In the genomic region with DNA sequence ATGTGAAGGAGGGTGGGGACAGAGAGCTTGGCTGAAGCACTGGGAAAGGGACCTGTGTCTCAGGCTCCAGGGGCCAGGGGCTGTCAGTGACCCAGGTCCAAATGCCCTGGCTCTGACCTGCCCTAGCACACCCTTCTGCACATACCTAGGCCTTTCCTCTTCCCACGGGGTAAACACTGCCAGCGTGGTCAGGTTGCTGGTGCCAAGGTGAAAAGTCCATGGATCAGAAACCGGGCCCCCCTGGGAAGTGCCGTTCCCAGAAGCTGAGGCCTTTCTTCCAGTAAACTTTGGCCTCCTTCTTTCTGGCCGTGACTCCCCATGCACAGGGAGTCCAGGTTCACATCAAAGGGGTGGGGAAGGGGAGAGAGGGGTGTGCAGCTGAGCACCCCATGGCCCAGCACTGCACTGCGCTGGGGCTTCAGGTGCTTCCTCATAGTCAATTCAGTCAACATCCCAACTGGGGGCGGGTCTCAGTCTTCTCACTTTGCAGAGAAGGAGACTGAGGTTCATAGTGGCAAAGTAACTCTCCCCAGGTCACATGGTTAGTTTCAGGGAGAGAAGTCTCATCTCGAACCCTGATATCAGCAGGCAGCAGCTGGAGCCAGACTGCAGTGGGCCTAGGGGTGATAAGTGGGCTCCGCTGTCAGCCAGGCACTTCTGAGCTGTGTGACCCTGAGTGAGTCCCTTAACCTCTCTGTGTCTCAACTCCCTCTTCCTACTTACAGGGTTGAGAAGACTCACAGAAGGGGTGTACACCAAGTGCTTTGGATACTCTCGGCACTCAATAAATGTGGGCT, we compare ENCODE assay signal across 33 cellular contexts. TPM values are rescaled to one million over a fixed set of nuclear protein-coding genes. Genes with fewer than 3 reads are reported as not detected.
"Had no signal": no experiment of that assay in that cellular context is flagged by ENCODE, and none has a peak within 500 bp of the region (broad histone marks: within the 10 kb centered on the region; RNA-seq: fewer than 3 reads in every experiment).

No MANE protein-coding gene starts in this region.

- DNase-seq: activated CD4-positive, alpha-beta T cell treated with anti-CD3 and anti-CD28 coated beads for 1 hour; activated CD4-positive, alpha-beta T cell treated with anti-CD3 and anti-CD28 coated beads for 48 hours; activated CD4-positive, CD25-positive, alpha-beta regulatory T cell; activated CD8-positive, alpha-beta T cell treated with anti-CD3 and anti-CD28 coated beads for 36 hours; activated gamma-delta T cell; activated naive CD4-positive, alpha-beta T cell treated with Interleukin-2 at 50 U/mL for 16 hours; activated naive CD8-positive, alpha-beta T cell treated with anti-CD3 and anti-CD28 coated beads, Interleukin-2, amount 10 ng/mL, durations not matched to agents 7 days and 5 days; activated T-cell treated with anti-CD3 and anti-CD28 coated beads, Interleukin-2, amount 50 U/mL, for 24 hours; amygdala; Karpas-422; KBM-7; NCI-H1048; NCI-H1105 treated with DMSO at 0.1 percent for 48 hours; NCI-H1436; NCI-H1694; NCI-H1930; NCI-H2081 treated with DMSO at 0.1 percent for 48 hours; NCI-H345; NCI-H524 treated with DMSO at 0.1 percent for 48 hours; PC-3; Right ventricle myocardium superior; SW 1271; T-helper 1 cell; T1000; WERI-Rb-1 had no signal

- H3K27ac ChIP-seq: ascending aorta, cardiac muscle cell, RWPE1, WERI-Rb-1 had no signal

- ATAC-seq: activated CD8-positive, alpha-beta T cell treated with anti-CD3 and anti-CD28 coated beads for 36 hours; PC-3 had no signal

- H3K9me3 ChIP-seq: ascending aorta had no signal

- H3K36me3 ChIP-seq: ascending aorta, cardiac muscle cell, WERI-Rb-1 had no signal

- H3K4me3 ChIP-seq: ascending aorta, cardiac muscle cell had no signal

- H3K27me3 ChIP-seq: ascending aorta, cardiac muscle cell had no signal

RNA-seq across cellular contexts. Expression of gene PCK1, which starts 17.0 kb away (rescaled TPM):
- total RNA-seq: activated CD8-positive, alpha-beta memory T cell treated with anti-CD3 and anti-CD28 coated beads for 36 hours; activated CD8-positive, alpha-beta T cell treated with anti-CD3 and anti-CD28 coated beads for 36 hours; activated naive CD8-positive, alpha-beta T cell treated with anti-CD3 and anti-CD28 coated beads, Interleukin-2, amount 10 ng/mL, durations not matched to agents 7 days and 5 days; activated T-helper 2 cell treated with anti-CD3 and anti-CD28 coated beads, Interferon-gamma antibody, Interleukin-2, Interleukin-4, amounts not matched to agents 10 μg/mL and 5 μg/mL and 100 μg/mL, durations not matched to agents 14 hours and 24 hours and 36 hours; MCF 10A; PC-3; T-helper 2 cell treated with Interferon-gamma antibody and Interleukin-4, amounts not matched to agents 100 ng/mL and 5 ng/mL, for 36 hours had no signal

RNA-seq across cellular contexts. Expression of gene ZBP1, which starts 42.3 kb away (rescaled TPM):
- total RNA-seq: ascending aorta, cardiac muscle cell, MCF 10A, NCI-H460, PC-3, Right ventricle myocardium superior had no signal

RNA-seq across cellular contexts. Expression of gene CTCFL, which starts 52.9 kb away (rescaled TPM):
- total RNA-seq: activated CD8-positive, alpha-beta memory T cell treated with anti-CD3 and anti-CD28 coated beads for 36 hours; activated CD8-positive, alpha-beta T cell treated with anti-CD3 and anti-CD28 coated beads for 36 hours; activated naive CD8-positive, alpha-beta T cell treated with anti-CD3 and anti-CD28 coated beads, Interleukin-2, amount 10 ng/mL, durations not matched to agents 7 days and 5 days; activated T-helper 2 cell treated with anti-CD3 and anti-CD28 coated beads, Interferon-gamma antibody, Interleukin-2, Interleukin-4, amounts not matched to agents 10 μg/mL and 5 μg/mL and 100 μg/mL, durations not matched to agents 14 hours and 24 hours and 36 hours; ascending aorta; MCF 10A; NCI-H460; PC-3; Right ventricle myocardium superior; T-helper 2 cell treated with Interferon-gamma antibody and Interleukin-4, amounts not matched to agents 100 ng/mL and 5 ng/mL, for 36 hours had no signal
